Comparison of ENCODE assay signal across 10 cellular contexts in the genomic region with DNA sequence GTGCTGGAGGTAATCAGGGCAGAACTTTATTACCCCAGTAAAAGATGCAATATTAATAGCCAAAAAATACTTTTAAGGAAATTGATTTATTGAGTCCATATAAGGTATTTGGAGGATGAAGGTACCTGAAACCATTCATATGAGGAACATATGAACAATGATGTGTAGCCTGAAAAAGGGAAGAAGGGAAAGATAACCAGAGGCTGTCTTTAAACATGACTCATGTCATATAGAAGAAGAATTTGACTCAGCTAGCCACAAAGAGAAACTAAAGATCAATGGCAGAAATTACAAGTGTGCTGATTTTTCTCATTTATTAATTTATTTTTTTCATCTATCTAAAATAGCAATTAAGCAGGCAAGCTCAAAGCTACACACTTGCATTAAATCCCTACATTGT.
DNase-seq lines count a peak whose midpoint lies in the region; ATAC-seq, FAIRE-seq and TF ChIP-seq lines count a peak whose summit lies in the region.
"Had no signal": no experiment of that assay in that cellular context is flagged by ENCODE, and none has a peak within 500 bp of the region (broad histone marks: within the 10 kb centered on the region; RNA-seq: fewer than 3 reads in every experiment).

No MANE protein-coding gene starts in this region.

- no peaks in the 10 kb centered on the region for H3K9me3 Mint-ChIP-seq in activated T-helper 17 cell treated with anti-CD3 and anti-CD28 coated beads, Interleukin-2, amount 50 U/mL, for 72 hours
- no peaks in the 10 kb centered on the region for H3K9me3 Mint-ChIP-seq in Calu3 (ENCODE audit: low read depth, unreplicated experiment)
- H3K9me3 Mint-ChIP-seq: neural crest cell had no signal

- CTCF ChIA-PET in Calu3 (lab: Charles Lee) = interaction anchor here (1.6 kb wide), 1 partner anchor 9 kb away, joined by 5 read pairs; no protein-coding TSS in a partner anchor

- DNase-seq in GM18507 (ENCODE audit: extremely low spot score, insufficient read length, low read depth) (peak; percentile 15), Calu3 (no peak), activated gamma-delta T cell treated with Interleukin-2 at 50 U/mL for 16 hours (no peak), NCI-H2171 (lab: John Stamatoyannopoulos, UW) (no peak)
- no peak for DNase-seq in activated effector memory CD4-positive, alpha-beta T cell treated with Interleukin-2 at 50 U/mL for 16 hours
- DNase-seq: dermis blood vessel endothelial cell had no signal

- ATAC-seq in GM21390 (IDR thresholded peaks at IDR 0.05; ENCODE audit: unreplicated experiment) = peak; percentile 79
- ATAC-seq in HG03139 (IDR thresholded peaks at IDR 0.05; ENCODE audit: unreplicated experiment) = peak; percentile 64
- ATAC-seq in activated T-helper 17 cell treated with anti-CD3 and anti-CD28 coated beads, Interleukin-2, amount 50 U/mL, for 72 hours (replicated peaks) = peak; percentile 92

- no peak overlapping the region for H3K27ac Mint-ChIP-seq in activated T-helper 17 cell treated with anti-CD3 and anti-CD28 coated beads, Interleukin-2, amount 50 U/mL, for 72 hours
- H3K27ac Mint-ChIP-seq in Calu3 (ENCODE audit: unreplicated experiment) = no peak overlapping the region

- intact Hi-C loops in Calu3 (cut with micrococcal nuclease; ENCODE audit: unreplicated experiment) = no loop called here

- no TSS peak for BruUV-seq in Calu3 (replicated peaks; lab: Mats Ljungman, UMichigan)

- no peak overlapping the region for H3K4me3 Mint-ChIP-seq in activated T-helper 17 cell treated with anti-CD3 and anti-CD28 coated beads, Interleukin-2, amount 50 U/mL, for 72 hours
- H3K4me3 Mint-ChIP-seq in Calu3 (ENCODE audit: low read depth, unreplicated experiment) = no peak overlapping the region
- H3K4me3 Mint-ChIP-seq: neural crest cell had no signal

- H3K36me3 Mint-ChIP-seq in activated T-helper 17 cell treated with anti-CD3 and anti-CD28 coated beads, Interleukin-2, amount 50 U/mL, for 72 hours (ENCODE audit: low read depth) = no peaks in the 10 kb centered on the region
- no peaks in the 10 kb centered on the region for H3K36me3 Mint-ChIP-seq in Calu3 (ENCODE audit: insufficient read depth, unreplicated experiment)

- no peak for TF ChIP-seq CTCF in Calu3 (IDR thresholded peaks at IDR 0.05; ENCODE audit: unreplicated experiment)

- no peaks in the 10 kb centered on the region for H3K4me1 Mint-ChIP-seq in activated T-helper 17 cell treated with anti-CD3 and anti-CD28 coated beads, Interleukin-2, amount 50 U/mL, for 72 hours
- H3K4me1 Mint-ChIP-seq in Calu3 (ENCODE audit: low read depth, unreplicated experiment) = peaks cover 21% of the 10 kb centered on the region
- H3K4me1 Mint-ChIP-seq: neural crest cell had no signal

- H3K27me3 Mint-ChIP-seq in activated T-helper 17 cell treated with anti-CD3 and anti-CD28 coated beads, Interleukin-2, amount 50 U/mL, for 72 hours = no peaks in the 10 kb centered on the region
- no peaks in the 10 kb centered on the region for H3K27me3 Mint-ChIP-seq in Calu3 (ENCODE audit: unreplicated experiment)

- FAIRE-seq in GM18507 (lab: Jason Lieb, UNC) = peak; percentile 59
